Comparison of ENCODE assay signal across 8 cellular contexts in the genomic region with DNA sequence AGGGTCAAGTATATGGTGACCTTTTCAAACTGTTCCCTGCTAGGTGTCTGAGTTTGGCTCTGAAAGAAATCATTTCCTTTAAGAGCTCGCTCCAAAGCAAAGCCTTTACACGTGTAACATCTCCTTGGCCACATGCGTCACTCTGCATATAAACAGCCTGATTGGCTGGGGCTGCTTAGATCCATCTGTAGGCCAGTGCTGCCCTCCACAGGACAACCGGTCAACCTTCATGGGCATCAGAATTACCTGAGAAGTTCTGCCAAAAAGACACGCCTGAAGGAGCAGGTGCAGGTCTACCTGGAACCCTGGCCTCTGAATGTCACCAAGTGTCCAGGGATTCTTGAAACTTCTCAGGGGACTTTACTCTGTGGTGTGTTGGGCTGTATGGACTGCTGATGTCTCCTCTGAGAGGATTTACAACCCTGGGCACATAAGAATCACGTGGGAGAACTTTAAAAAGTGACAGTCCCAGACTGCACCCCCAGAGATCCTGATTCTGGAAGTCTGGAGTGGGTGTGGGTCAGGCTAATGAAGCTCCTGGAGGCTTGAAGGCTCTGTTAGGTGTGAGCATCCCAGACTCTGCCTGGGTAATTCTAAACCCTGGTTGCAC.
DNase-seq lines count a peak whose midpoint lies in the region; ATAC-seq lines count a peak whose summit lies in the region.

No MANE protein-coding gene starts in this region.

- H2BK120ac ChIP-seq in mesenchymal stem cell (ENCODE audit: low read depth, low read length), result no peak overlapping the region

- intact Hi-C loops in CD4-positive, alpha-beta memory T cell (cut with micrococcal nuclease), result loop anchor here (1.0 to 2.0 kb wide), 3 partner anchors 184 to 504 kb away; no protein-coding TSS in a partner anchor

- POLR2A ChIA-PET in CD4-positive, alpha-beta memory T cell (lab: Charles Lee; ENCODE audit: partially characterized antibody), result interaction anchor here (0.6 to 2.3 kb wide), 5 partner anchors 499 to 510 kb away, joined by 3 to 8 read pairs (median 4); no protein-coding TSS in a partner anchor

- H3K4me1 Mint-ChIP-seq in CD4-positive, alpha-beta memory T cell, result peaks cover 0 to 6% (median 3%) of the 10 kb centered on the region in 4 donors
- H3K4me1 Mint-ChIP-seq in effector memory CD8-positive, alpha-beta T cell (ENCODE audit: low read depth in 2 of 2), result no peaks in the 10 kb centered on the region

- no peak overlapping the region for H2BK5ac ChIP-seq in mesenchymal stem cell (ENCODE audit: low read depth, low read length, poor library complexity, severe bottlenecking)

- no peaks in the 10 kb centered on the region for H3K36me3 Mint-ChIP-seq in CD4-positive, alpha-beta memory T cell
- H3K36me3 Mint-ChIP-seq in effector memory CD8-positive, alpha-beta T cell (ENCODE audit: insufficient read depth), result no peaks in the 10 kb centered on the region

- no peaks in the 10 kb centered on the region for H3K27me3 ChIP-seq in CD4-positive, alpha-beta memory T cell (ENCODE audit: insufficient read depth, low read length)
- peaks cover 12 to 18% of the 10 kb centered on the region in 2 experiments for H3K27me3 ChIP-seq in mesenchymal stem cell (ENCODE audit: control insufficient read depth in 1 of 2, insufficient read depth in 1 of 2, low read length in 2 of 2)

- H3K79me1 ChIP-seq in mesenchymal stem cell (replicated peaks; ENCODE audit: low read length, poor library complexity, severe bottlenecking), result no peaks in the 10 kb centered on the region

- H3K9me3 Mint-ChIP-seq in CD4-positive, alpha-beta memory T cell, result no peaks in the 10 kb centered on the region
- H3K9me3 Mint-ChIP-seq in effector memory CD8-positive, alpha-beta T cell, result no peaks in the 10 kb centered on the region

- no peak overlapping the region for H3K23ac ChIP-seq in mesenchymal stem cell (ENCODE audit: low read length in 2 of 2)

- H4K91ac ChIP-seq in mesenchymal stem cell (ENCODE audit: low read length), result no peak overlapping the region

- H3K4me2 ChIP-seq in mesenchymal stem cell (ENCODE audit: low read length, poor library complexity, severe bottlenecking), result no peak overlapping the region

- no peak overlapping the region for H3K14ac ChIP-seq in mesenchymal stem cell (ENCODE audit: low read length in 2 of 2)

- H3K4ac ChIP-seq in mesenchymal stem cell (ENCODE audit: low read depth in 1 of 2, low read length in 2 of 2), result peak overlapping the region in 1 of 2 experiments; percentile 8

- H3K27ac Mint-ChIP-seq in CD4-positive, alpha-beta memory T cell, result peak overlapping the region in 3 of 7 donors; percentile 28 to 53 (median 41)
- H3K27ac Mint-ChIP-seq in effector memory CD8-positive, alpha-beta T cell, result no peak overlapping the region

- H3K9me3 ChIP-seq in CD4-positive, alpha-beta memory T cell (ENCODE audit: control insufficient read depth in 1 of 2, low read length in 2 of 2), result no peaks in the 10 kb centered on the region
- no peaks in the 10 kb centered on the region for H3K9me3 ChIP-seq in mesenchymal stem cell (ENCODE audit: control insufficient read depth, low read length)

- no peak overlapping the region for H4K8ac ChIP-seq in mesenchymal stem cell (ENCODE audit: low read length)

- no peak overlapping the region for H2BK12ac ChIP-seq in mesenchymal stem cell (ENCODE audit: low read length in 2 of 2)

- H2BK15ac ChIP-seq in mesenchymal stem cell (ENCODE audit: low read depth, poor library complexity, severe bottlenecking), result no peak overlapping the region

- peak; percentile 74 to 83 (median 79) for DNase-seq in CD4-positive, alpha-beta memory T cell
- DNase-seq in NCI-H748 treated with DMSO at 0.1 percent for 48 hours (lab: John Stamatoyannopoulos, UW), result peak; percentile 89
- DNase-seq in activated CD8-positive, alpha-beta memory T cell treated with anti-CD3 and anti-CD28 coated beads for 1 hour (ENCODE audit: extremely low read depth in 1 of 2, low read depth in 1 of 2), result peak; percentile 42 to 45
- DNase-seq in effector memory CD8-positive, alpha-beta T cell, result peak; percentile 36 to 55 (median 42)
- peak; percentile 92 for DNase-seq in mesenchymal stem cell
- peak; percentile 15 to 53 for DNase-seq in stimulated activated CD8-positive, alpha-beta memory T cell treated with anti-CD3 and anti-CD28 coated beads, Interleukin-2, amount 100 ng/mL, for 1 hour (ENCODE audit: low read depth in 2 of 2)

- no peak overlapping the region for H3K18ac ChIP-seq in mesenchymal stem cell (ENCODE audit: low read depth in 1 of 2, low read length in 2 of 2)

- H3K9ac ChIP-seq in mesenchymal stem cell (ENCODE audit: low read length), result peak overlapping the region; percentile 29

- CTCF ChIA-PET in CD4-positive, alpha-beta memory T cell (lab: Charles Lee; ENCODE audit: partially characterized antibody), result interaction anchor here (1.0 to 4.7 kb wide), 9 partner anchors 8 to 526 kb away, joined by 3 to 94 read pairs (median 6); partner anchors contain the start of gene GADD45G

- no peak overlapping the region for H3K4me3 ChIP-seq in CD4-positive, alpha-beta memory T cell (ENCODE audit: low read length in 2 of 2)
- no peak overlapping the region for H3K4me3 ChIP-seq in mesenchymal stem cell (ENCODE audit: insufficient read depth in 1 of 2, low read depth in 1 of 2, low read length in 2 of 2)

- no peak overlapping the region for H3K27ac ChIP-seq in CD4-positive, alpha-beta memory T cell (ENCODE audit: low read depth, low read length)
- no peak overlapping the region for H3K27ac ChIP-seq in mesenchymal stem cell (ENCODE audit: low read length, poor library complexity, severe bottlenecking)

- H3K36me3 ChIP-seq in CD4-positive, alpha-beta memory T cell (ENCODE audit: insufficient read depth, low read length), result no peaks in the 10 kb centered on the region
- no peaks in the 10 kb centered on the region for H3K36me3 ChIP-seq in mesenchymal stem cell (ENCODE audit: control insufficient read depth in 1 of 2, insufficient read depth in 2 of 2, low read depth in 1 of 2, low read length in 2 of 2)

- no peak overlapping the region for H2AK5ac ChIP-seq in mesenchymal stem cell (ENCODE audit: low read length, severe bottlenecking)

- peaks cover 0 to 4% of the 10 kb centered on the region in 2 donors for H3K27me3 Mint-ChIP-seq in CD4-positive, alpha-beta memory T cell
- no peaks in the 10 kb centered on the region for H3K27me3 Mint-ChIP-seq in effector memory CD8-positive, alpha-beta T cell

- H3K4me3 Mint-ChIP-seq in CD4-positive, alpha-beta memory T cell, result no peak overlapping the region
- no peak overlapping the region for H3K4me3 Mint-ChIP-seq in effector memory CD8-positive, alpha-beta T cell

- 21% methylated on average over 6 of the region's 6 CpGs for WGBS in mesenchymal stem cell

- H2AFZ ChIP-seq in mesenchymal stem cell (ENCODE audit: low read depth, low read length), result no peak overlapping the region

- ATAC-seq in GM19455 (IDR thresholded peaks at IDR 0.05; ENCODE audit: unreplicated experiment) (peak; percentile 91), HG03565 (IDR thresholded peaks at IDR 0.05; ENCODE audit: unreplicated experiment) (peak; percentile 94)
- peak; percentile 100 for ATAC-seq in effector memory CD8-positive, alpha-beta T cell (replicated peaks)

- H3K4me1 ChIP-seq in CD4-positive, alpha-beta memory T cell (ENCODE audit: insufficient read depth, low read length), result no peaks in the 10 kb centered on the region
- H3K4me1 ChIP-seq in mesenchymal stem cell (ENCODE audit: control insufficient read depth, insufficient read depth, low read depth, low read length), result peaks cover 1% of the 10 kb centered on the region

Comparison
In these comparisons a context has a peak if more than half of its experiments do, and no peak if none do; other contexts are left out.
1. DNase-seq: peak in every context shown above with its lines; median percentile 92 in mesenchymal stem cell; 89 in NCI-H748 treated with DMSO at 0.1 percent for 48 hours; 79 in CD4-positive, alpha-beta memory T cell; 44 in activated CD8-positive, alpha-beta memory T cell treated with anti-CD3 and anti-CD28 coated beads for 1 hour; 42 in effector memory CD8-positive, alpha-beta T cell; 34 in stimulated activated CD8-positive, alpha-beta memory T cell treated with anti-CD3 and anti-CD28 coated beads, Interleukin-2, amount 100 ng/mL, for 1 hour.